In genomic region chr3:20958161-20958560, GRCh38 we compare ENCODE assay signal across 3 cellular contexts.
"Had no signal": no experiment of that assay in that cellular context is flagged by ENCODE, and none has a peak within 500 bp of the region (broad histone marks: within the 10 kb centered on the region; RNA-seq: fewer than 3 reads in every experiment).

No MANE protein-coding gene starts in this region.

- DNase-seq: GDM1, GF-D8 had no signal

- H3K4me3 ChIP-seq: GM12878 had no signal

- ATAC-seq: GM12878 had no signal
